Comparison of ENCODE assay signal across 19 cellular contexts in genomic region chr9:98271479-98271878, GRCh38.
"Had no signal": no experiment of that assay in that cellular context is flagged by ENCODE, and none has a peak within 500 bp of the region (broad histone marks: within the 10 kb centered on the region; RNA-seq: fewer than 3 reads in every experiment).

No MANE protein-coding gene starts in this region.

- H3K9me3 ChIP-seq: heart right ventricle, right lobe of liver, stomach, suprapubic skin, transverse colon, uterus had no signal

- H3K4me1 ChIP-seq: heart right ventricle, right lobe of liver, stomach, suprapubic skin, transverse colon, uterus had no signal

- H3K9me3 Mint-ChIP-seq: activated CD4-positive, alpha-beta memory T cell treated with anti-CD3 and anti-CD28 coated beads for 36 hours; activated naive CD4-positive, alpha-beta T cell treated with anti-CD3 and anti-CD28 coated beads, Interleukin-2, amount 10 ng/mL, durations not matched to agents 7 days and 5 days; activated naive CD8-positive, alpha-beta T cell treated with anti-CD3 and anti-CD28 coated beads, Interleukin-2, amount 50 U/mL, for 24 hours; memory B cell; nephron progenitor cell; stimulated activated memory B cell treated with anti-CD40 and anti-IgM and Interleukin-4, amounts not matched to agents 10 μg/mL and 1 μg/mL and 100 μg/mL, for 72 hours had no signal

- ATAC-seq: activated naive CD8-positive, alpha-beta T cell treated with anti-CD3 and anti-CD28 coated beads, Interleukin-2, amount 50 U/mL, for 24 hours; heart right ventricle; left colon; right lobe of liver; stimulated activated memory B cell treated with anti-CD40 and anti-IgM and Interleukin-4, amounts not matched to agents 10 μg/mL and 1 μg/mL and 100 μg/mL, for 72 hours had no signal

- H3K36me3 ChIP-seq: cardiac muscle cell, heart right ventricle, right lobe of liver, stomach, suprapubic skin, transverse colon, uterus had no signal

- H3K27ac Mint-ChIP-seq: activated CD4-positive, alpha-beta memory T cell treated with anti-CD3 and anti-CD28 coated beads for 36 hours; activated naive CD4-positive, alpha-beta T cell treated with anti-CD3 and anti-CD28 coated beads, Interleukin-2, amount 10 ng/mL, durations not matched to agents 7 days and 5 days; activated naive CD8-positive, alpha-beta T cell treated with anti-CD3 and anti-CD28 coated beads, Interleukin-2, amount 50 U/mL, for 24 hours; memory B cell; nephron progenitor cell; stimulated activated memory B cell treated with anti-CD40 and anti-IgM and Interleukin-4, amounts not matched to agents 10 μg/mL and 1 μg/mL and 100 μg/mL, for 72 hours had no signal

- H3K36me3 Mint-ChIP-seq: activated CD4-positive, alpha-beta memory T cell treated with anti-CD3 and anti-CD28 coated beads for 36 hours; activated naive CD4-positive, alpha-beta T cell treated with anti-CD3 and anti-CD28 coated beads, Interleukin-2, amount 10 ng/mL, durations not matched to agents 7 days and 5 days; memory B cell; stimulated activated memory B cell treated with anti-CD40 and anti-IgM and Interleukin-4, amounts not matched to agents 10 μg/mL and 1 μg/mL and 100 μg/mL, for 72 hours had no signal

- H3K4me3 ChIP-seq: cardiac muscle cell, heart right ventricle, right lobe of liver, stomach, suprapubic skin, transverse colon, uterus had no signal

- H3K4me1 Mint-ChIP-seq: activated naive CD4-positive, alpha-beta T cell treated with anti-CD3 and anti-CD28 coated beads, Interleukin-2, amount 10 ng/mL, durations not matched to agents 7 days and 5 days; activated naive CD8-positive, alpha-beta T cell treated with anti-CD3 and anti-CD28 coated beads, Interleukin-2, amount 50 U/mL, for 24 hours; memory B cell; stimulated activated memory B cell treated with anti-CD40 and anti-IgM and Interleukin-4, amounts not matched to agents 10 μg/mL and 1 μg/mL and 100 μg/mL, for 72 hours had no signal

- H3K27ac ChIP-seq: cardiac muscle cell, heart right ventricle, right lobe of liver, stomach, suprapubic skin, transverse colon, uterus had no signal

- DNase-seq: activated CD4-positive, alpha-beta memory T cell treated with anti-CD3 and anti-CD28 coated beads for 36 hours; activated CD4-positive, alpha-beta T cell treated with anti-CD3 and anti-CD28 coated beads for 48 hours; activated effector memory CD4-positive, alpha-beta T cell treated with anti-CD3 and anti-CD28 coated beads, Interleukin-2, amount 50 U/mL, for 16 hours; activated naive CD4-positive, alpha-beta T cell treated with anti-CD3 and anti-CD28 coated beads, Interleukin-2, amount 10 ng/mL, durations not matched to agents 7 days and 5 days; activated naive CD8-positive, alpha-beta T cell treated with anti-CD3 and anti-CD28 coated beads, Interleukin-2, amount 50 U/mL, for 24 hours; heart right ventricle; left colon; nephron progenitor cell; nucleus accumbens; right lobe of liver; small intestine; stomach; T1000; transverse colon; uterus had no signal

- H3K27me3 ChIP-seq: cardiac muscle cell, right lobe of liver, uterus had no signal

- H3K4me3 Mint-ChIP-seq: activated CD4-positive, alpha-beta memory T cell treated with anti-CD3 and anti-CD28 coated beads for 36 hours; activated naive CD4-positive, alpha-beta T cell treated with anti-CD3 and anti-CD28 coated beads, Interleukin-2, amount 10 ng/mL, durations not matched to agents 7 days and 5 days; activated naive CD8-positive, alpha-beta T cell treated with anti-CD3 and anti-CD28 coated beads, Interleukin-2, amount 50 U/mL, for 24 hours; memory B cell; nephron progenitor cell; stimulated activated memory B cell treated with anti-CD40 and anti-IgM and Interleukin-4, amounts not matched to agents 10 μg/mL and 1 μg/mL and 100 μg/mL, for 72 hours had no signal
